8 cellular contexts compared by ENCODE assay signal in genomic region chr3:76044601-76045600, GRCh38.
DNase-seq lines count a peak whose midpoint lies in the region; ATAC-seq and TF ChIP-seq lines count a peak whose summit lies in the region.

No MANE protein-coding gene starts in this region.

- peak; percentile 29 for TF ChIP-seq CTCF in cardiac fibroblast (IDR thresholded peaks at IDR 0.05; ENCODE audit: low read depth, low read length)
- peak; percentile 73 for TF ChIP-seq CTCF in neural cell (IDR thresholded peaks at IDR 0.05; ENCODE audit: poor library complexity, severe bottlenecking)

- no peak overlapping the region for H2AFZ ChIP-seq in Karpas-422 (ENCODE audit: low read length)
- H2AFZ ChIP-seq in neural cell (ENCODE audit: low read depth, low read length): no peak overlapping the region

- intact Hi-C loops in activated CD4-positive, alpha-beta T cell treated with anti-CD3 and anti-CD28 coated beads for 36 hours (cut with DNase I, micrococcal nuclease): loop anchor here in 1 of 2 experiments (5.0 kb wide), 1 partner anchor 323 kb away; no protein-coding TSS in a partner anchor

- DNase-seq in activated CD4-positive, alpha-beta T cell treated with anti-CD3 and anti-CD28 coated beads for 36 hours: peak; percentile 51
- no peak for DNase-seq in activated CD4-positive, alpha-beta T cell treated with anti-CD3 and anti-CD28 coated beads, Interleukin-2, amount 50 U/mL, for 4 hours
- peak; percentile 77 for DNase-seq in Karpas-422
- DNase-seq in cardiac fibroblast (ENCODE audit: low read depth in 2 of 2): peak; percentile 13 to 60
- no peak for DNase-seq in COLO829 (ENCODE audit: low spot score)
- DNase-seq in SW480 (ENCODE audit: low spot score): no peak
- DNase-seq in NCI-H2227 (lab: John Stamatoyannopoulos, UW; ENCODE audit: unreplicated experiment): no peak

- H3K4me1 Mint-ChIP-seq in activated CD4-positive, alpha-beta T cell treated with anti-CD3 and anti-CD28 coated beads for 36 hours: no peaks in the 10 kb centered on the region

- no peak overlapping the region for H3K4me2 ChIP-seq in Karpas-422 (ENCODE audit: low read depth, low read length, poor library complexity, severe bottlenecking)
- H3K4me2 ChIP-seq in neural cell (ENCODE audit: low read length): no peak overlapping the region

- no peak overlapping the region for H3K4me3 Mint-ChIP-seq in activated CD4-positive, alpha-beta T cell treated with anti-CD3 and anti-CD28 coated beads for 36 hours

- no peak for ATAC-seq in activated CD4-positive, alpha-beta T cell treated with anti-CD3 and anti-CD28 coated beads for 36 hours

- H3K9me3 ChIP-seq in Karpas-422 (ENCODE audit: low read length) (no peaks in the 10 kb centered on the region), neural cell (ENCODE audit: low read length) (no peaks in the 10 kb centered on the region)

- H4K20me1 ChIP-seq in Karpas-422 (ENCODE audit: insufficient read depth, low read depth, low read length): no peaks in the 10 kb centered on the region
- no peaks in the 10 kb centered on the region for H4K20me1 ChIP-seq in neural cell (ENCODE audit: insufficient read depth)

- no peaks in the 10 kb centered on the region for H3K9me2 ChIP-seq in Karpas-422 (replicated peaks; ENCODE audit: insufficient read depth, low read length)
- no peaks in the 10 kb centered on the region for H3K9me2 ChIP-seq in neural cell (ENCODE audit: insufficient read depth, low read length)

- no peak overlapping the region for H3K27ac Mint-ChIP-seq in activated CD4-positive, alpha-beta T cell treated with anti-CD3 and anti-CD28 coated beads for 36 hours

- POLR2A ChIA-PET in activated CD4-positive, alpha-beta T cell treated with anti-CD3 and anti-CD28 coated beads for 36 hours (lab: Charles Lee): no interaction called here

- no peak for TF ChIP-seq EP300 in neural cell (conservative IDR thresholded peaks at IDR 0.05; ENCODE audit: poor library complexity, severe bottlenecking)

- H3K79me2 ChIP-seq in Karpas-422 (ENCODE audit: low read length) (no peaks in the 10 kb centered on the region), neural cell (replicated peaks; ENCODE audit: insufficient read depth, low read length) (no peaks in the 10 kb centered on the region)

- no peaks in the 10 kb centered on the region for H3K27me3 ChIP-seq in Karpas-422 (ENCODE audit: low read length)
- H3K27me3 ChIP-seq in neural cell (ENCODE audit: insufficient read depth, low read depth, low read length): no peaks in the 10 kb centered on the region

- H3K36me3 Mint-ChIP-seq in activated CD4-positive, alpha-beta T cell treated with anti-CD3 and anti-CD28 coated beads for 36 hours (ENCODE audit: low read depth): no peaks in the 10 kb centered on the region

- CTCF ChIA-PET in activated CD4-positive, alpha-beta T cell treated with anti-CD3 and anti-CD28 coated beads for 36 hours (lab: Charles Lee): interaction anchor here (0.5 to 0.9 kb wide), 4 partner anchors 18 to 321 kb away, joined by 3 to 4 read pairs (median 3); no protein-coding TSS in a partner anchor

- H3K4me1 ChIP-seq in Karpas-422 (ENCODE audit: low read length): no peaks in the 10 kb centered on the region

- H3K9ac ChIP-seq in Karpas-422 (ENCODE audit: low read length) (no peak overlapping the region), neural cell (ENCODE audit: low read length) (no peak overlapping the region)

- H3K27ac ChIP-seq in Karpas-422 (ENCODE audit: low read length): no peak overlapping the region
- no peak overlapping the region for H3K27ac ChIP-seq in neural cell (ENCODE audit: low read length)

- TF ChIP-seq RAD21 in neural cell (conservative IDR thresholded peaks at IDR 0.05): peak; percentile 65

- H3K4me3 ChIP-seq in Karpas-422 (ENCODE audit: low read length) (no peak overlapping the region), cardiac fibroblast (replicated peaks in 1 of 2; ENCODE audit: low read depth in 2 of 2, low read length in 2 of 2) (no peak overlapping the region), neural cell (ENCODE audit: low read length) (no peak overlapping the region)

- H3K9me3 Mint-ChIP-seq in activated CD4-positive, alpha-beta T cell treated with anti-CD3 and anti-CD28 coated beads for 36 hours (ENCODE audit: low read depth): peaks cover 4% of the 10 kb centered on the region

- no peaks in the 10 kb centered on the region for H3K27me3 Mint-ChIP-seq in activated CD4-positive, alpha-beta T cell treated with anti-CD3 and anti-CD28 coated beads for 36 hours

- no peaks in the 10 kb centered on the region for H3F3A ChIP-seq in neural cell (ENCODE audit: insufficient read depth, low read length, poor library complexity, severe bottlenecking)

- no peaks in the 10 kb centered on the region for H3K36me3 ChIP-seq in Karpas-422 (ENCODE audit: insufficient read depth, low read length)
- no peaks in the 10 kb centered on the region for H3K36me3 ChIP-seq in neural cell (ENCODE audit: insufficient read depth, low read length)

TF ChIP-seq in neural cell, 6 proteins besides CTCF, POLR2A, EP300 and RAD21:
- TF ChIP-seq MXI1 (conservative IDR thresholded peaks at IDR 0.05; ENCODE audit: poor library complexity, severe bottlenecking): no peak
- TF ChIP-seq SMC3 (conservative IDR thresholded peaks at IDR 0.05; ENCODE audit: poor library complexity): peak; percentile 69
- no peak for TF ChIP-seq EZH2 (IDR thresholded peaks at IDR 0.05; ENCODE audit: borderline replicate concordance, insufficient read depth, low read length, poor library complexity, severe bottlenecking)

Comparison
In these comparisons a context has a peak if more than half of its experiments do, and no peak if none do; other contexts are left out.
1. DNase-seq: peak in activated CD4-positive, alpha-beta T cell treated with anti-CD3 and anti-CD28 coated beads for 36 hours (single experiment), Karpas-422 (single experiment) and cardiac fibroblast (2 of 2); none in activated CD4-positive, alpha-beta T cell treated with anti-CD3 and anti-CD28 coated beads, Interleukin-2, amount 50 U/mL, for 4 hours (0 of 2), COLO829 (single experiment), SW480 (single experiment) and NCI-H2227 (single experiment).